In genomic region chr3:106381265-106381942, GRCh38 we compare ENCODE assay signal across 15 cellular contexts.
"Had no signal": no experiment of that assay in that cellular context is flagged by ENCODE, and none has a peak within 500 bp of the region (broad histone marks: within the 10 kb centered on the region; RNA-seq: fewer than 3 reads in every experiment).

No MANE protein-coding gene starts in this region.

- H3K4me1 Mint-ChIP-seq: activated T-helper 17 cell treated with anti-CD3 and anti-CD28 coated beads, Interleukin-2, amount 50 U/mL, for 72 hours; immature natural killer cell had no signal

- H3K27me3 Mint-ChIP-seq: activated T-helper 17 cell treated with anti-CD3 and anti-CD28 coated beads, Interleukin-2, amount 50 U/mL, for 72 hours; dendritic cell treated with granulocyte-macrophage colony-stimulating factor and Interleukin-4, amounts not matched to agents 40 ng/mL and 50 ng/mL, for 4 days; stimulated activated memory B cell treated with anti-CD40 and anti-IgM and Interleukin-4, amounts not matched to agents 10 μg/mL and 1 μg/mL and 100 μg/mL, for 72 hours had no signal

- H3K4me1 ChIP-seq: heart left ventricle, parathyroid adenoma had no signal

- H3K79me2 ChIP-seq: parathyroid adenoma had no signal

- H3K27ac Mint-ChIP-seq: activated T-helper 17 cell treated with anti-CD3 and anti-CD28 coated beads, Interleukin-2, amount 50 U/mL, for 72 hours; dendritic cell treated with granulocyte-macrophage colony-stimulating factor and Interleukin-4, amounts not matched to agents 40 ng/mL and 50 ng/mL, for 4 days; immature natural killer cell; neural progenitor cell; stimulated activated memory B cell treated with anti-CD40 and anti-IgM and Interleukin-4, amounts not matched to agents 10 μg/mL and 1 μg/mL and 100 μg/mL, for 72 hours had no signal

- H2AFZ ChIP-seq: neural progenitor cell, parathyroid adenoma had no signal

- ATAC-seq: activated T-helper 17 cell treated with anti-CD3 and anti-CD28 coated beads, Interleukin-2, amount 50 U/mL, for 72 hours; heart left ventricle; stimulated activated memory B cell treated with anti-CD40 and anti-IgM and Interleukin-4, amounts not matched to agents 10 μg/mL and 1 μg/mL and 100 μg/mL, for 72 hours had no signal

- H3K9me3 Mint-ChIP-seq: activated T-helper 17 cell treated with anti-CD3 and anti-CD28 coated beads, Interleukin-2, amount 50 U/mL, for 72 hours; immature natural killer cell; neural progenitor cell had no signal

- H3K9me3 ChIP-seq: heart left ventricle had no signal

- H3K9ac ChIP-seq: neural progenitor cell, parathyroid adenoma had no signal

- DNase-seq: activated CD4-positive, alpha-beta T cell treated with anti-CD3 and anti-CD28 coated beads, Interleukin-2, amount 50 U/mL, for 48 hours; activated naive CD4-positive, alpha-beta T cell treated with Interleukin-2 at 50 U/mL for 16 hours; anterior cingulate cortex; cerebellar nuclear complex; effector memory CD4-positive, alpha-beta T cell; heart left ventricle; immature natural killer cell; midbrain; stimulated activated CD4-positive, alpha-beta T cell treated with anti-CD3 and anti-CD28 coated beads, Interleukin-12 subunit alpha, Interleukin-12 subunit beta, amount 100 ng/mL, for 4 hours had no signal

- H3K36me3 Mint-ChIP-seq: immature natural killer cell, neural progenitor cell had no signal

- H3K4me2 ChIP-seq: neural progenitor cell had no signal

- H3K27ac ChIP-seq: heart left ventricle, neural progenitor cell, parathyroid adenoma had no signal

- H3K36me3 ChIP-seq: heart left ventricle, neural progenitor cell had no signal

- H3K4me3 ChIP-seq: heart left ventricle, lung, neural progenitor cell had no signal

- H3K4me3 Mint-ChIP-seq: activated T-helper 17 cell treated with anti-CD3 and anti-CD28 coated beads, Interleukin-2, amount 50 U/mL, for 72 hours; dendritic cell treated with granulocyte-macrophage colony-stimulating factor and Interleukin-4, amounts not matched to agents 40 ng/mL and 50 ng/mL, for 4 days; immature natural killer cell; neural progenitor cell; stimulated activated memory B cell treated with anti-CD40 and anti-IgM and Interleukin-4, amounts not matched to agents 10 μg/mL and 1 μg/mL and 100 μg/mL, for 72 hours had no signal

- H3K27me3 ChIP-seq: heart left ventricle, neural progenitor cell had no signal
